ENCODE assay signal across 21 cellular contexts in the genomic region with DNA sequence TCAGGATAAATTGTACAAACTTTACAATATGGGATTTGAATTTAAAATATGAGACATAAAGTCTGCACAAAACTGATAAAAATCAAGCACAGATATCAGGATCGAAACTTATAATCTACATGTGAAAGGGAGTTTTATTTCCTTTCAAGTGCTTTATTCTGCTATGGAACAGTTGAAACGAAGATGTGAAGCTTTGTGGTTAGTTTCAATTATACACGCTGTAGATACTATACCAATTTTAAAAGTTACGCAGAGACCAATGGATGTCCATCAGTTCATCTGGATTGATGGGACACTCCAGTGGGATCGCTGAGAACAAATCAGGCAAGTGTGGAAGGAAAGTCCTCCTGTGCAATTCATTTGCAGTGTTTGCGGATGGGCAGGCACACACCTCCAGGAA. TPM values are rescaled to one million over a fixed set of nuclear protein-coding genes. Genes with fewer than 3 reads are reported as not detected.
DNase-seq lines count a peak whose midpoint lies in the region; TF ChIP-seq lines count a peak whose summit lies in the region.
"Had no signal": no experiment of that assay in that cellular context is flagged by ENCODE, and none has a peak within 500 bp of the region (broad histone marks: within the 10 kb centered on the region; RNA-seq: fewer than 3 reads in every experiment).

No MANE protein-coding gene starts in this region.

- H3K9ac ChIP-seq in OCI-LY3 (ENCODE audit: low read length) = no peak overlapping the region
- H3K9ac ChIP-seq: BLaER1 treated with 17β-estradiol and CSF1 and Interleukin-3, amounts not matched to agents 10 nM and 100 nM had no signal

- no peaks in the 10 kb centered on the region for H3K9me3 ChIP-seq in CD4-positive, alpha-beta memory T cell (ENCODE audit: control insufficient read depth in 1 of 2, low read length in 2 of 2)
- no peaks in the 10 kb centered on the region for H3K9me3 ChIP-seq in OCI-LY3 (ENCODE audit: insufficient read depth, low read length)
- no peaks in the 10 kb centered on the region for H3K9me3 ChIP-seq in osteoblast (ENCODE audit: low read depth, low read length)
- H3K9me3 ChIP-seq: A549, Peyer's patch had no signal

- POLR2A ChIA-PET in CD4-positive, alpha-beta memory T cell (lab: Charles Lee; ENCODE audit: partially characterized antibody) = no interaction called here

- H3K27me3 Mint-ChIP-seq in activated naive CD4-positive, alpha-beta T cell treated with anti-CD3 and anti-CD28 coated beads, Interleukin-2, amount 50 U/mL, for 24 hours = peaks cover 20% of the 10 kb centered on the region
- H3K27me3 Mint-ChIP-seq in activated naive CD4-positive, alpha-beta T cell treated with anti-CD3 and anti-CD28 coated beads, Interleukin-2, amount 10 ng/mL, durations not matched to agents 7 days and 5 days = peaks cover 20% of the 10 kb centered on the region
- peaks cover 3 to 9% of the 10 kb centered on the region in 2 donors for H3K27me3 Mint-ChIP-seq in CD4-positive, alpha-beta memory T cell

- CTCF ChIA-PET in activated naive CD4-positive, alpha-beta T cell treated with anti-CD3 and anti-CD28 coated beads, Interleukin-2, amount 10 ng/mL, durations not matched to agents 7 days and 5 days (lab: Charles Lee) = interaction anchor here (1.5 kb wide), 1 partner anchor 230 kb away, joined by 4 read pairs; no protein-coding TSS in a partner anchor
- CTCF ChIA-PET in CD4-positive, alpha-beta memory T cell (lab: Charles Lee; ENCODE audit: partially characterized antibody) = no interaction called here

- H3K36me3 Mint-ChIP-seq in activated naive CD4-positive, alpha-beta T cell treated with anti-CD3 and anti-CD28 coated beads, Interleukin-2, amount 50 U/mL, for 24 hours = no peaks in the 10 kb centered on the region
- no peaks in the 10 kb centered on the region for H3K36me3 Mint-ChIP-seq in activated naive CD4-positive, alpha-beta T cell treated with anti-CD3 and anti-CD28 coated beads, Interleukin-2, amount 10 ng/mL, durations not matched to agents 7 days and 5 days
- H3K36me3 Mint-ChIP-seq in CD4-positive, alpha-beta memory T cell = no peaks in the 10 kb centered on the region
- H3K36me3 Mint-ChIP-seq: CD8-positive, alpha-beta memory T cell had no signal

- H3K4me3 ChIP-seq in CD4-positive, alpha-beta memory T cell (ENCODE audit: low read length in 2 of 2) = peak overlapping the region in 1 of 2 donors; percentile 0
- H3K4me3 ChIP-seq in OCI-LY3 (ENCODE audit: low read length) = peak overlapping the region; percentile 68
- no peak overlapping the region for H3K4me3 ChIP-seq in osteoblast (ENCODE audit: insufficient read depth, low read length)
- H3K4me3 ChIP-seq in lower leg skin (ENCODE audit: low read depth, poor library complexity, severe bottlenecking) = no peak overlapping the region
- H3K4me3 ChIP-seq: A549; BLaER1 treated with 17β-estradiol and CSF1 and Interleukin-3, amounts not matched to agents 10 nM and 100 nM; Peyer's patch had no signal

- H3K4me2 ChIP-seq in OCI-LY3 (ENCODE audit: low read length) (peak overlapping the region; percentile 76), osteoblast (ENCODE audit: insufficient read depth, low read length) (peak overlapping the region; percentile 82)

- peak overlapping the region; percentile 4 for H3K27ac Mint-ChIP-seq in activated naive CD4-positive, alpha-beta T cell treated with anti-CD3 and anti-CD28 coated beads, Interleukin-2, amount 50 U/mL, for 24 hours
- no peak overlapping the region for H3K27ac Mint-ChIP-seq in activated naive CD4-positive, alpha-beta T cell treated with anti-CD3 and anti-CD28 coated beads, Interleukin-2, amount 10 ng/mL, durations not matched to agents 7 days and 5 days
- H3K27ac Mint-ChIP-seq in CD4-positive, alpha-beta memory T cell = no peak overlapping the region
- H3K27ac Mint-ChIP-seq: CD8-positive, alpha-beta memory T cell had no signal

- no peak for DNase-seq in activated naive CD4-positive, alpha-beta T cell treated with anti-CD3 and anti-CD28 coated beads, Interleukin-2, amount 10 ng/mL, durations not matched to agents 7 days and 5 days
- peak in 1 of 5 donors; percentile 0 for DNase-seq in CD4-positive, alpha-beta memory T cell
- no peak for DNase-seq in osteoblast (ENCODE audit: insufficient read length, low spot score, missing footprints)
- DNase-seq in DMS79 treated with DMSO at 0.1 percent for 48 hours (lab: John Stamatoyannopoulos, UW) = no peak
- no peak for DNase-seq in lower leg skin (ENCODE audit: low spot score in 2 of 2)
- DNase-seq: AML-193; CD8-positive, alpha-beta memory T cell; DND-41; NCI-H1092 treated with DMSO at 0.1 percent for 48 hours; NCI-H1436 treated with DMSO at 0.1 percent for 48 hours; NCI-H187 treated with DMSO at 0.1 percent for 48 hours; NCI-H2171 treated with DMSO at 0.1 percent for 48 hours; NCI-H345; NCI-H524; NCI-H774; Peyer's patch; SHP77 treated with DMSO at 0.1 percent for 48 hours had no signal

- H3K79me2 ChIP-seq in OCI-LY3 (ENCODE audit: low read length) (no peaks in the 10 kb centered on the region), osteoblast (ENCODE audit: insufficient read depth, low read length) (no peaks in the 10 kb centered on the region)

- TF ChIP-seq POLR2A in lower leg skin (IDR thresholded peaks at IDR 0.05) = no peak

- intact Hi-C loops in CD4-positive, alpha-beta memory T cell (cut with micrococcal nuclease) = no loop called here
- intact Hi-C loops in lower leg skin (cut with DNase I; ENCODE audit: low total_unique reads) = no loop called here

- no peaks in the 10 kb centered on the region for H3K36me3 ChIP-seq in CD4-positive, alpha-beta memory T cell (ENCODE audit: insufficient read depth, low read length)
- no peaks in the 10 kb centered on the region for H3K36me3 ChIP-seq in OCI-LY3 (replicated peaks; ENCODE audit: low read depth, low read length)
- H3K36me3 ChIP-seq in osteoblast (ENCODE audit: insufficient read depth, low read length) = no peaks in the 10 kb centered on the region
- H3K36me3 ChIP-seq: BLaER1 treated with 17β-estradiol and CSF1 and Interleukin-3, amounts not matched to agents 10 nM and 100 nM; Peyer's patch had no signal

- no peaks in the 10 kb centered on the region for H3K27me3 ChIP-seq in CD4-positive, alpha-beta memory T cell (ENCODE audit: insufficient read depth, low read length)
- H3K27me3 ChIP-seq in OCI-LY3 (ENCODE audit: low read depth, low read length) = peaks cover 50% of the 10 kb centered on the region
- peaks cover 12% of the 10 kb centered on the region for H3K27me3 ChIP-seq in osteoblast (ENCODE audit: insufficient read depth, low read length)
- H3K27me3 ChIP-seq: BLaER1 treated with 17β-estradiol and CSF1 and Interleukin-3, amounts not matched to agents 10 nM and 100 nM; Peyer's patch had no signal

- no peak overlapping the region for H3K27ac ChIP-seq in CD4-positive, alpha-beta memory T cell (ENCODE audit: low read depth, low read length)
- H3K27ac ChIP-seq in OCI-LY3 (ENCODE audit: low read length) (no peak overlapping the region), osteoblast (ENCODE audit: low read depth, low read length) (no peak overlapping the region)
- H3K27ac ChIP-seq: BLaER1 treated with 17β-estradiol and CSF1 and Interleukin-3, amounts not matched to agents 10 nM and 100 nM; Peyer's patch had no signal

- no peak for TF ChIP-seq CTCF in OCI-LY3 (IDR thresholded peaks at IDR 0.05; ENCODE audit: low read depth, low read length)
- TF ChIP-seq CTCF in osteoblast (IDR thresholded peaks at IDR 0.05; ENCODE audit: extremely low read depth, low read depth, low read length) = no peak
- TF ChIP-seq CTCF in lower leg skin (IDR thresholded peaks at IDR 0.05) = no peak

- H3K4me3 Mint-ChIP-seq in activated naive CD4-positive, alpha-beta T cell treated with anti-CD3 and anti-CD28 coated beads, Interleukin-2, amount 50 U/mL, for 24 hours = no peak overlapping the region
- H3K4me3 Mint-ChIP-seq in activated naive CD4-positive, alpha-beta T cell treated with anti-CD3 and anti-CD28 coated beads, Interleukin-2, amount 10 ng/mL, durations not matched to agents 7 days and 5 days = no peak overlapping the region
- peak overlapping the region in 7 of 8 donors; percentile 50 to 83 (median 75) for H3K4me3 Mint-ChIP-seq in CD4-positive, alpha-beta memory T cell

- H3K4me1 ChIP-seq in CD4-positive, alpha-beta memory T cell (ENCODE audit: insufficient read depth, low read length) = peaks cover 8% of the 10 kb centered on the region
- H3K4me1 ChIP-seq in OCI-LY3 (ENCODE audit: low read length) = peaks cover 17% of the 10 kb centered on the region
- peaks cover 5% of the 10 kb centered on the region for H3K4me1 ChIP-seq in osteoblast (ENCODE audit: insufficient read depth, low read length)
- H3K4me1 ChIP-seq: A549, Peyer's patch had no signal

- H3K9me3 Mint-ChIP-seq in activated naive CD4-positive, alpha-beta T cell treated with anti-CD3 and anti-CD28 coated beads, Interleukin-2, amount 50 U/mL, for 24 hours = no peaks in the 10 kb centered on the region
- no peaks in the 10 kb centered on the region for H3K9me3 Mint-ChIP-seq in activated naive CD4-positive, alpha-beta T cell treated with anti-CD3 and anti-CD28 coated beads, Interleukin-2, amount 10 ng/mL, durations not matched to agents 7 days and 5 days
- H3K9me3 Mint-ChIP-seq in CD4-positive, alpha-beta memory T cell = no peaks in the 10 kb centered on the region
- H3K9me3 Mint-ChIP-seq: CD8-positive, alpha-beta memory T cell had no signal

- peaks cover 13% of the 10 kb centered on the region for H3K4me1 Mint-ChIP-seq in activated naive CD4-positive, alpha-beta T cell treated with anti-CD3 and anti-CD28 coated beads, Interleukin-2, amount 50 U/mL, for 24 hours
- no peaks in the 10 kb centered on the region for H3K4me1 Mint-ChIP-seq in activated naive CD4-positive, alpha-beta T cell treated with anti-CD3 and anti-CD28 coated beads, Interleukin-2, amount 10 ng/mL, durations not matched to agents 7 days and 5 days
- H3K4me1 Mint-ChIP-seq in CD4-positive, alpha-beta memory T cell = peaks cover 14 to 15% (median 14%) of the 10 kb centered on the region in 4 donors

- H4K20me1 ChIP-seq in OCI-LY3 (ENCODE audit: insufficient read depth, low read length) (no peaks in the 10 kb centered on the region), osteoblast (ENCODE audit: insufficient read depth, low read length) (no peaks in the 10 kb centered on the region)
- H4K20me1 ChIP-seq: BLaER1 treated with 17β-estradiol and CSF1 and Interleukin-3, amounts not matched to agents 10 nM and 100 nM had no signal

- 80 to 87% methylated on average over 6 of the region's 6 CpGs for WGBS in lower leg skin, 2 donors

- H2AFZ ChIP-seq in OCI-LY3 (ENCODE audit: low read depth, low read length) = no peak overlapping the region
- H2AFZ ChIP-seq in osteoblast (ENCODE audit: low read length) = no peak overlapping the region

RNA-seq across cellular contexts. Expression of a gene that starts 34.5 kb away (rescaled TPM):
- 10 to 100 TPM; 35.1 to 38.4 TPM for total RNA-seq in CD4-positive, alpha-beta memory T cell
- polyA plus RNA-seq in CD4-positive, alpha-beta memory T cell = 100 to 1,000 TPM in 1 of 2 donors, 10 to 100 TPM in 1; 81.1 to 156 TPM
- 56.6 and 62.6 TPM in 2 replicates for total RNA-seq in osteoblast
- total RNA-seq in lower leg skin = 100 to 1,000 TPM; 152 to 260 (median 186) TPM

RNA-seq across cellular contexts. Expression of a gene that starts 46.5 kb away (rescaled TPM):
- under 1 TPM; 0.35 to 0.39 TPM for total RNA-seq in CD4-positive, alpha-beta memory T cell
- not detected for polyA plus RNA-seq in CD4-positive, alpha-beta memory T cell
- 5.1 and 5.9 TPM in 2 replicates for total RNA-seq in osteoblast
- 10 to 100 TPM in 2 of 4 donors, 1 to 10 TPM in 2; 6.1 to 24.2 (median 11.1) TPM for total RNA-seq in lower leg skin

Comparison
In these comparisons a context has a peak if more than half of its experiments do, and no peak if none do; other contexts are left out.
1. H3K4me3 Mint-ChIP-seq: peak in CD4-positive, alpha-beta memory T cell (7 of 8); none in activated naive CD4-positive, alpha-beta T cell treated with anti-CD3 and anti-CD28 coated beads, Interleukin-2, amount 50 U/mL, for 24 hours (single experiment) and activated naive CD4-positive, alpha-beta T cell treated with anti-CD3 and anti-CD28 coated beads, Interleukin-2, amount 10 ng/mL, durations not matched to agents 7 days and 5 days (single experiment).